1 cellular context compared by ENCODE assay signal in genomic region chr16:61419771-61420170, GRCh38.
TF ChIP-seq lines count a peak whose summit lies in the region.

No MANE protein-coding gene starts in this region.

TF ChIP-seq in H1, 55 proteins besides CTCF, POLR2A, EP300 and RAD21 (continued from another document):
- TF ChIP-seq CHD7 (IDR thresholded peaks at IDR 0.05; ENCODE audit: insufficient replicate concordance, low read length) (no peak), TEAD4 (IDR thresholded peaks at IDR 0.05; ENCODE audit: low read depth, low read length) (no peak), MAFK (IDR thresholded peaks at IDR 0.05; ENCODE audit: low read depth, low read length) (no peak), CTBP2 (IDR thresholded peaks at IDR 0.05; ENCODE audit: borderline replicate concordance, insufficient read depth, insufficient read length, low read length) (no peak)
